Comparison of ENCODE assay signal across 24 cellular contexts in genomic region chr1:29784276-29785136, GRCh38.
"Had no signal": no experiment of that assay in that cellular context is flagged by ENCODE, and none has a peak within 500 bp of the region (broad histone marks: within the 10 kb centered on the region; RNA-seq: fewer than 3 reads in every experiment).

No MANE protein-coding gene starts in this region.

- DNase-seq: activated CD4-positive, alpha-beta T cell treated with anti-CD3 and anti-CD28 coated beads for 48 hours; activated CD4-positive, alpha-beta T cell treated with anti-CD3 and anti-CD28 coated beads, Interleukin-2, amount 50 U/mL, for 48 hours; activated effector memory CD4-positive, alpha-beta T cell treated with Interleukin-2 at 50 U/mL for 16 hours; activated naive CD4-positive, alpha-beta T cell treated with Interleukin-2 at 50 U/mL for 16 hours; activated naive CD8-positive, alpha-beta T cell treated with anti-CD3 and anti-CD28 coated beads, Interleukin-2, amount 10 ng/mL, durations not matched to agents 7 days and 5 days; brain microvascular endothelial cell; endodermal cell; foreskin keratinocyte; midbrain; natural killer cell; stimulated activated CD4-positive, alpha-beta T cell treated with anti-CD3 and anti-CD28 coated beads, Interleukin-4, amount 100 ng/mL, for 4 hours; stimulated activated CD8-positive, alpha-beta memory T cell treated with anti-CD3 and anti-CD28 coated beads, Interleukin-4, amount 100 ng/mL, for 48 hours; T-helper 9 cell; tibial artery; WERI-Rb-1 had no signal

- H3K4me3 Mint-ChIP-seq: activated naive CD8-positive, alpha-beta T cell treated with anti-CD3 and anti-CD28 coated beads, Interleukin-2, amount 10 ng/mL, durations not matched to agents 7 days and 5 days; dendritic cell treated with granulocyte-macrophage colony-stimulating factor and Interleukin-4, amounts not matched to agents 40 ng/mL and 50 ng/mL, for 4 days; endodermal cell; memory B cell; natural killer cell; stimulated activated memory B cell treated with anti-CD40 and anti-IgM and Interleukin-4, amounts not matched to agents 10 μg/mL and 1 μg/mL and 100 μg/mL, for 72 hours had no signal

- H3K27me3 ChIP-seq: ascending aorta, brain microvascular endothelial cell had no signal

- H3K9me3 ChIP-seq: ascending aorta, suprapubic skin, tibial artery had no signal

- H3K27ac Mint-ChIP-seq: activated naive CD8-positive, alpha-beta T cell treated with anti-CD3 and anti-CD28 coated beads, Interleukin-2, amount 10 ng/mL, durations not matched to agents 7 days and 5 days; dendritic cell treated with granulocyte-macrophage colony-stimulating factor and Interleukin-4, amounts not matched to agents 40 ng/mL and 50 ng/mL, for 4 days; endodermal cell; memory B cell; natural killer cell; stimulated activated memory B cell treated with anti-CD40 and anti-IgM and Interleukin-4, amounts not matched to agents 10 μg/mL and 1 μg/mL and 100 μg/mL, for 72 hours had no signal

- H3K4me1 Mint-ChIP-seq: activated naive CD8-positive, alpha-beta T cell treated with anti-CD3 and anti-CD28 coated beads, Interleukin-2, amount 10 ng/mL, durations not matched to agents 7 days and 5 days; endodermal cell; memory B cell; natural killer cell; stimulated activated memory B cell treated with anti-CD40 and anti-IgM and Interleukin-4, amounts not matched to agents 10 μg/mL and 1 μg/mL and 100 μg/mL, for 72 hours had no signal

- H3K27ac ChIP-seq: ascending aorta, brain microvascular endothelial cell, foreskin keratinocyte, skin epidermis, suprapubic skin, tibial artery, WERI-Rb-1 had no signal

- ATAC-seq: activated CD4-positive, CD25-positive, alpha-beta regulatory T cell treated with anti-CD3 and anti-CD28 coated beads, Interleukin-2, amount 50 U/mL, for 24 hours; esophagus mucosa; foreskin keratinocyte; natural killer cell; sciatic nerve; stimulated activated memory B cell treated with anti-CD40 and anti-IgM and Interleukin-4, amounts not matched to agents 10 μg/mL and 1 μg/mL and 100 μg/mL, for 72 hours had no signal

- H3K4me3 ChIP-seq: ascending aorta, skin epidermis, suprapubic skin, tibial artery had no signal

- H3K36me3 ChIP-seq: ascending aorta, brain microvascular endothelial cell, suprapubic skin, tibial artery, WERI-Rb-1 had no signal

- H3K4me1 ChIP-seq: ascending aorta, foreskin keratinocyte, suprapubic skin, tibial artery had no signal

- H3K36me3 Mint-ChIP-seq: activated naive CD8-positive, alpha-beta T cell treated with anti-CD3 and anti-CD28 coated beads, Interleukin-2, amount 10 ng/mL, durations not matched to agents 7 days and 5 days; memory B cell; natural killer cell; stimulated activated memory B cell treated with anti-CD40 and anti-IgM and Interleukin-4, amounts not matched to agents 10 μg/mL and 1 μg/mL and 100 μg/mL, for 72 hours had no signal

- H3K9me3 Mint-ChIP-seq: activated naive CD8-positive, alpha-beta T cell treated with anti-CD3 and anti-CD28 coated beads, Interleukin-2, amount 10 ng/mL, durations not matched to agents 7 days and 5 days; dendritic cell treated with granulocyte-macrophage colony-stimulating factor and Interleukin-4, amounts not matched to agents 40 ng/mL and 50 ng/mL, for 4 days; endodermal cell; memory B cell; natural killer cell; stimulated activated memory B cell treated with anti-CD40 and anti-IgM and Interleukin-4, amounts not matched to agents 10 μg/mL and 1 μg/mL and 100 μg/mL, for 72 hours had no signal
